ENCODE assay signal across 12 cellular contexts in the genomic region with DNA sequence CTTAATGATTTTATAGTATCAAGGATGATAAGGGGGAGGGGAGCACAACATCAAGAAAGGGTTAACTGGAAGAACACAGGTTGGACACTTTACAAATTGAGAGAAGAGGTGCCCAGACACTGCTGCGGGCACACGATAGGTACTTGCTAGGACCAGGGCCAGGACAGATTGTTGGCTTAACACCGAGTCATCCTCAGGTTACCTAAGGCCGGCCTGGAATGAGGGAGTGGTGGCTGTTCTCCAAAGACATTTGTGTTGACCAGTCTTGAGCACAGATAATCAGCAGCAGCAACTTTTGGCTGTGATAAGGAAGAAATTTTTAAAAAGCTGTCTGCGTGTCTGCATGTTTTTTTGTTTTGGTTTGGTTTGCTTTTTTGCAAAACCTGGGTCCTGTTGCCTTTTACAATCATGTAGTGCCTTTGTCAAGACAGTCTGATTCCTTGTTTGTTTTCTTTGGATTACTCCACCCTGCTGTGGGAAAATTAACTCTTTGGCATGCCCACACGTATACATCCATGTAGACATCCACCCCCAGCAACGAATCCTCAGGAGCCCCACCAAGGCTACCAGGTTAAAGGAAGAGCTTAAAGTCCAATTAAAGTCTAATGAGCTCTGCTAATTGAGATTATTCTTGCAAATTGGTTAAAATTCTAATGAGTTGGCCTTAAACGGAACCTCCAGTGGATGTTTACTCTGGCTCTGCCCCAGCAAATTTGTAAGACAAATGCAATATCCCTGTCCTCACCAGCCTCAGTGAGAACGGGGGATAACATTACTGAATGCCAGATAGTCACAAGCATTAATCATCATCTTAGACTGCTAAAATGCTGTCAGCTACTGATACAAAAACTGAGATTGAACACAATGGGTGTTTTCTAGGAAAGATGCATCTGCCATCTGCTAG.
A peak's percentile ranks its signal among the peaks of the same experiment; 100 is the strongest.
DNase-seq lines count a peak whose midpoint lies in the region; ATAC-seq and TF ChIP-seq lines count a peak whose summit lies in the region.
"Had no signal": no experiment of that assay in that cellular context is flagged by ENCODE, and none has a peak within 500 bp of the region (broad histone marks: within the 10 kb centered on the region; RNA-seq: fewer than 3 reads in every experiment).

No MANE protein-coding gene starts in this region.

- no peak overlapping the region for H3K23ac ChIP-seq in mesenchymal stem cell (ENCODE audit: low read length in 2 of 2)

- H2AFZ ChIP-seq in mesenchymal stem cell (ENCODE audit: low read depth, low read length) = no peak overlapping the region

- H3K9me3 Mint-ChIP-seq in mesothelial cell of epicardium = peaks cover 5% of the 10 kb centered on the region
- H3K9me3 Mint-ChIP-seq: stimulated activated memory B cell treated with anti-CD40 and anti-IgM and Interleukin-4, amounts not matched to agents 10 μg/mL and 1 μg/mL and 100 μg/mL, for 72 hours had no signal

- H3K4me1 ChIP-seq in mesenchymal stem cell (ENCODE audit: control insufficient read depth, insufficient read depth, low read depth, low read length) = peaks cover 11% of the 10 kb centered on the region

- in situ Hi-C loops in brain microvascular endothelial cell (cut with HindIII; ENCODE audit: low pct_ligation_motif_present, low sequenced_read_pairs) (no loop called here), KBM-7 (cut with MboI; ENCODE audit: low pct_unique_long_range_greater_than_20kb, low sequenced_read_pairs) (no loop called here)

- H3K4ac ChIP-seq in mesenchymal stem cell (ENCODE audit: low read depth in 1 of 2, low read length in 2 of 2) = peak overlapping the region; percentile 46 to 97

- H3K4me2 ChIP-seq in mesenchymal stem cell (ENCODE audit: low read length, poor library complexity, severe bottlenecking) = peak overlapping the region; percentile 12

- no peak overlapping the region for H2AK5ac ChIP-seq in mesenchymal stem cell (ENCODE audit: low read length, severe bottlenecking)

- peak overlapping the region; percentile 84 to 98 for H2BK12ac ChIP-seq in mesenchymal stem cell (ENCODE audit: low read length in 2 of 2)

- H3K27me3 ChIP-seq in brain microvascular endothelial cell (replicated peaks) (no peaks in the 10 kb centered on the region), mesenchymal stem cell (ENCODE audit: control insufficient read depth in 1 of 2, insufficient read depth in 1 of 2, low read length in 2 of 2) (no peaks in the 10 kb centered on the region)
- H3K27me3 ChIP-seq: esophagus muscularis mucosa, neutrophil had no signal

- no peak for TF ChIP-seq CTCF in AG10803 (conservative IDR thresholded peaks at IDR 0.05; ENCODE audit: low read length)
- no peak for TF ChIP-seq CTCF in brain microvascular endothelial cell (IDR thresholded peaks at IDR 0.05; ENCODE audit: low read depth, low read length, missing control alignments)
- TF ChIP-seq CTCF in mesothelial cell of epicardium (IDR thresholded peaks at IDR 0.05; ENCODE audit: unreplicated experiment) = no peak

- peak overlapping the region in 1 of 2 experiments; percentile 86 for H3K14ac ChIP-seq in mesenchymal stem cell (ENCODE audit: low read length in 2 of 2)

- H2BK15ac ChIP-seq in mesenchymal stem cell (ENCODE audit: low read depth, poor library complexity, severe bottlenecking) = no peak overlapping the region

- no peak overlapping the region for H3K4me3 Mint-ChIP-seq in mesothelial cell of epicardium
- H3K4me3 Mint-ChIP-seq: activated T-cell treated with anti-CD3 and anti-CD28 coated beads, Interleukin-2, amount 50 U/mL, for 24 hours; stimulated activated memory B cell treated with anti-CD40 and anti-IgM and Interleukin-4, amounts not matched to agents 10 μg/mL and 1 μg/mL and 100 μg/mL, for 72 hours had no signal

- peaks cover 33% of the 10 kb centered on the region for H3K27me3 Mint-ChIP-seq in mesothelial cell of epicardium (ENCODE audit: low read depth)
- H3K27me3 Mint-ChIP-seq: activated T-cell treated with anti-CD3 and anti-CD28 coated beads, Interleukin-2, amount 50 U/mL, for 24 hours; stimulated activated memory B cell treated with anti-CD40 and anti-IgM and Interleukin-4, amounts not matched to agents 10 μg/mL and 1 μg/mL and 100 μg/mL, for 72 hours had no signal

- H3K4me1 Mint-ChIP-seq in mesothelial cell of epicardium = peaks cover 29% of the 10 kb centered on the region
- H3K4me1 Mint-ChIP-seq: stimulated activated memory B cell treated with anti-CD40 and anti-IgM and Interleukin-4, amounts not matched to agents 10 μg/mL and 1 μg/mL and 100 μg/mL, for 72 hours had no signal

- H3K27ac ChIP-seq in brain microvascular endothelial cell = peak overlapping the region; percentile 72
- no peak overlapping the region for H3K27ac ChIP-seq in mesenchymal stem cell (ENCODE audit: low read length, poor library complexity, severe bottlenecking)
- H3K27ac ChIP-seq: neutrophil had no signal

- no peak for ATAC-seq in GM18870 (IDR thresholded peaks at IDR 0.05; ENCODE audit: unreplicated experiment)
- ATAC-seq: stimulated activated memory B cell treated with anti-CD40 and anti-IgM and Interleukin-4, amounts not matched to agents 10 μg/mL and 1 μg/mL and 100 μg/mL, for 72 hours had no signal

- H3K4me3 ChIP-seq in AG10803 (ENCODE audit: low read length) (no peak overlapping the region), brain microvascular endothelial cell (ENCODE audit: low read depth, low read length) (no peak overlapping the region), mesenchymal stem cell (ENCODE audit: insufficient read depth in 1 of 2, low read depth in 1 of 2, low read length in 2 of 2) (no peak overlapping the region)
- H3K4me3 ChIP-seq: esophagus muscularis mucosa had no signal

- peak overlapping the region; percentile 35 to 95 for H3K18ac ChIP-seq in mesenchymal stem cell (ENCODE audit: low read depth in 1 of 2, low read length in 2 of 2)

- peak overlapping the region; percentile 47 for H4K8ac ChIP-seq in mesenchymal stem cell (ENCODE audit: low read length)

- no peaks in the 10 kb centered on the region for H3K9me3 ChIP-seq in mesenchymal stem cell (ENCODE audit: control insufficient read depth, low read length)
- H3K9me3 ChIP-seq: esophagus muscularis mucosa, neutrophil had no signal

- no peaks in the 10 kb centered on the region for H3K36me3 ChIP-seq in brain microvascular endothelial cell (replicated peaks)
- no peaks in the 10 kb centered on the region for H3K36me3 ChIP-seq in mesenchymal stem cell (ENCODE audit: control insufficient read depth in 1 of 2, insufficient read depth in 2 of 2, low read depth in 1 of 2, low read length in 2 of 2)
- H3K36me3 ChIP-seq: esophagus muscularis mucosa, neutrophil had no signal

- no peak overlapping the region for H3K27ac Mint-ChIP-seq in mesothelial cell of epicardium
- H3K27ac Mint-ChIP-seq: activated T-cell treated with anti-CD3 and anti-CD28 coated beads, Interleukin-2, amount 50 U/mL, for 24 hours; stimulated activated memory B cell treated with anti-CD40 and anti-IgM and Interleukin-4, amounts not matched to agents 10 μg/mL and 1 μg/mL and 100 μg/mL, for 72 hours had no signal

- no peaks in the 10 kb centered on the region for H3K79me1 ChIP-seq in mesenchymal stem cell (replicated peaks; ENCODE audit: low read length, poor library complexity, severe bottlenecking)

- peak overlapping the region; percentile 63 for H3K9ac ChIP-seq in mesenchymal stem cell (ENCODE audit: low read length)

- peak; percentile 57 for DNase-seq in AG10803 (ENCODE audit: low read depth)
- DNase-seq in NCI-H1092 (lab: John Stamatoyannopoulos, UW) = peak; percentile 19
- peak; percentile 80 for DNase-seq in brain microvascular endothelial cell
- peak; percentile 66 for DNase-seq in mesenchymal stem cell
- DNase-seq in activated T-cell treated with anti-CD3 and anti-CD28 coated beads, Interleukin-2, amount 50 U/mL, for 1 hour = no peak
- DNase-seq in KBM-7 = no peak
- DNase-seq in mesothelial cell of epicardium (ENCODE audit: low spot score in 2 of 2, unreplicated experiment in 2 of 2) = no peak
- DNase-seq: activated T-cell treated with anti-CD3 and anti-CD28 coated beads, Interleukin-2, amount 50 U/mL, for 24 hours had no signal

- H4K91ac ChIP-seq in mesenchymal stem cell (ENCODE audit: low read length) = peak overlapping the region; percentile 30

- H2BK5ac ChIP-seq in mesenchymal stem cell (ENCODE audit: low read depth, low read length, poor library complexity, severe bottlenecking) = no peak overlapping the region

- WGBS in mesenchymal stem cell = 35% methylated on average over 8 of the region's 9 CpGs

- peak overlapping the region; percentile 22 for H2BK120ac ChIP-seq in mesenchymal stem cell (ENCODE audit: low read depth, low read length)

- no peaks in the 10 kb centered on the region for H3K36me3 Mint-ChIP-seq in mesothelial cell of epicardium
- H3K36me3 Mint-ChIP-seq: stimulated activated memory B cell treated with anti-CD40 and anti-IgM and Interleukin-4, amounts not matched to agents 10 μg/mL and 1 μg/mL and 100 μg/mL, for 72 hours had no signal

Comparison
In these comparisons a context has a peak if more than half of its experiments do, and no peak if none do; other contexts are left out.
1. DNase-seq: peak in AG10803 (single experiment), NCI-H1092 (single experiment), brain microvascular endothelial cell (single experiment) and mesenchymal stem cell (single experiment); none in activated T-cell treated with anti-CD3 and anti-CD28 coated beads, Interleukin-2, amount 50 U/mL, for 1 hour (single experiment), KBM-7 (single experiment) and mesothelial cell of epicardium (0 of 2).